ENCODE assay signal across 8 cellular contexts in the genomic region with DNA sequence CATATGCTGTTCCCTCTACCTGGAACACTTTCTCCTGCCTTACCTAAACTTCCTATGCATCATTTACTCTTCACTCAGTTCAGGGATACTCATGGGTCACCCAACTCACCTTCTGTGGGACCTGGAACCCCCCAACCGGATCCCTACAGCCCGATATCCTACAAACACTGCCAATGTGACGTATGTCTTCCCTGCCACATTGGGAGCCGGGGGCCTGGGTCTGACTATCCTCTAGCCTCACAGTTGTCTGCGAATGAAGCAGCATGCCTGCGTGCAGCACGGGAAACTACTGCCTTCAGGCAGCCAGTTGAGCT. TPM values are rescaled to one million over a fixed set of nuclear protein-coding genes. Genes with fewer than 3 reads are reported as not detected.
DNase-seq lines count a peak whose midpoint lies in the region; ATAC-seq and TF ChIP-seq lines count a peak whose summit lies in the region.

No MANE protein-coding gene starts in this region.

- in situ Hi-C loops in mammary epithelial cell (cut with MboI; ENCODE audit: low sequenced_read_pairs in 2 of 2), result no loop called here

- H3K9me3 ChIP-seq in mammary epithelial cell (replicated peaks; ENCODE audit: insufficient read depth, low read length), result no peaks in the 10 kb centered on the region
- no peaks in the 10 kb centered on the region for H3K9me3 ChIP-seq in mononuclear cell (ENCODE audit: low read depth, low read length)
- no peaks in the 10 kb centered on the region for H3K9me3 ChIP-seq in aorta (ENCODE audit: control insufficient read depth, low read length)

- H2AFZ ChIP-seq in mammary epithelial cell (ENCODE audit: low read depth, low read length), result peak overlapping the region; percentile 82

- peaks cover 23% of the 10 kb centered on the region for H3K36me3 Mint-ChIP-seq in stimulated activated naive CD8-positive, alpha-beta T cell treated with anti-CD3 and anti-CD28 coated beads, Interleukin-15, Interleukin-2, amounts not matched to agents 100 ng/mL and 50 ng/mL, for 24 hours (ENCODE audit: low read depth)

- H3K27me3 ChIP-seq in mammary epithelial cell (ENCODE audit: insufficient read depth, low read length), result no peaks in the 10 kb centered on the region
- no peaks in the 10 kb centered on the region for H3K27me3 ChIP-seq in mononuclear cell (ENCODE audit: insufficient read depth, low read length)
- no peaks in the 10 kb centered on the region for H3K27me3 ChIP-seq in aorta (ENCODE audit: control insufficient read depth in 1 of 2, insufficient read depth in 2 of 2, low read length in 1 of 2)

- H4K20me1 ChIP-seq in mammary epithelial cell (ENCODE audit: insufficient read depth, low read length), result no peaks in the 10 kb centered on the region

- H3K79me2 ChIP-seq in mammary epithelial cell (ENCODE audit: insufficient read depth, low read length), result peaks cover 48% of the 10 kb centered on the region

- no peak for ATAC-seq in stimulated activated naive CD8-positive, alpha-beta T cell treated with anti-CD3 and anti-CD28 coated beads, Interleukin-15, Interleukin-2, amounts not matched to agents 100 U/mL and 50 U/mL, for 24 hours
- ATAC-seq in aorta (ENCODE audit: low FRiP score) (no peak), GM18505 (IDR thresholded peaks at IDR 0.05; ENCODE audit: unreplicated experiment) (no peak), HG03175 (IDR thresholded peaks at IDR 0.05; ENCODE audit: unreplicated experiment) (no peak)

- H3K4me1 ChIP-seq in mammary epithelial cell (ENCODE audit: insufficient read depth, low read length) (peaks cover 25% of the 10 kb centered on the region), mononuclear cell (ENCODE audit: insufficient read depth, low read length) (peaks cover 63% of the 10 kb centered on the region), aorta (ENCODE audit: control insufficient read depth in 1 of 2, insufficient read depth in 2 of 2, low read length in 2 of 2) (no peaks in the 10 kb centered on the region)

- peak overlapping the region; percentile 58 to 88 (median 72) for H3K4me3 ChIP-seq in mammary epithelial cell (replicated peaks in 1 of 3; ENCODE audit: insufficient read depth in 1 of 3, low read depth in 2 of 3, low read length in 3 of 3)
- peak overlapping the region; percentile 60 for H3K4me3 ChIP-seq in mononuclear cell (ENCODE audit: low read length)
- H3K4me3 ChIP-seq in aorta (ENCODE audit: low read length in 2 of 2), result peak overlapping the region; percentile 8 to 51

- peak overlapping the region; percentile 63 for H3K9ac ChIP-seq in mammary epithelial cell (ENCODE audit: insufficient read depth, low read length)

- CTCF ChIA-PET in mammary epithelial cell (lab: Charles Lee; ENCODE audit: low non-redundant PET), result no interaction called here

- no peak for DNase-seq in stimulated activated naive CD8-positive, alpha-beta T cell treated with anti-CD3 and anti-CD28 coated beads, Interleukin-15, Interleukin-2, amounts not matched to agents 100 U/mL and 50 U/mL, for 24 hours
- DNase-seq in mammary epithelial cell, result no peak
- no peak for DNase-seq in aorta
- DNase-seq in NCI-H446 treated with DMSO at 0.1 percent for 48 hours (lab: John Stamatoyannopoulos, UW), result no peak

- no peaks in the 10 kb centered on the region for H3K27me3 Mint-ChIP-seq in stimulated activated naive CD8-positive, alpha-beta T cell treated with anti-CD3 and anti-CD28 coated beads, Interleukin-15, Interleukin-2, amounts not matched to agents 100 ng/mL and 50 ng/mL, for 24 hours

- no peaks in the 10 kb centered on the region for H3K9me3 Mint-ChIP-seq in stimulated activated naive CD8-positive, alpha-beta T cell treated with anti-CD3 and anti-CD28 coated beads, Interleukin-15, Interleukin-2, amounts not matched to agents 100 ng/mL and 50 ng/mL, for 24 hours

- H3K27ac ChIP-seq in mammary epithelial cell (ENCODE audit: insufficient read depth, low read depth, low read length), result peak overlapping the region; percentile 19
- peak overlapping the region in 1 of 2 donors; percentile 69 for H3K27ac ChIP-seq in aorta (ENCODE audit: low read depth in 1 of 2, low read length in 2 of 2)

- peak overlapping the region; percentile 90 for H3K4me2 ChIP-seq in mammary epithelial cell (ENCODE audit: insufficient read depth, low read depth, low read length)

- no peak for TF ChIP-seq CTCF in mammary epithelial cell (conservative IDR thresholded peaks at IDR 0.05 in 1 of 2, IDR thresholded peaks at IDR 0.05 in 1 of 2; ENCODE audit: extremely low read depth in 1 of 2, insufficient read depth in 1 of 2, low read depth in 1 of 2, low read length in 2 of 2)

- no peak for TF ChIP-seq POLR2A in GM18505 (IDR thresholded peaks at IDR 0.05; ENCODE audit: borderline replicate concordance, extremely low read depth, insufficient read depth, insufficient read length)

- no TSS peak for BruUV-seq in mammary epithelial cell (replicated peaks; lab: Mats Ljungman, UMichigan)

- H3K36me3 ChIP-seq in mammary epithelial cell (ENCODE audit: insufficient read depth, low read length) (peaks cover 9% of the 10 kb centered on the region), aorta (ENCODE audit: control insufficient read depth in 1 of 2, insufficient read depth in 2 of 2, low read length in 1 of 2) (peaks cover 0 to 5% of the 10 kb centered on the region in 2 donors)

- dilution Hi-C loops in mammary epithelial cell (cut with HindIII; ENCODE audit: low sequenced_read_pairs), result loop anchor here (10.0 kb wide), 1 partner anchor 95 kb away; no protein-coding TSS in a partner anchor

- H3K4me3 Mint-ChIP-seq in stimulated activated naive CD8-positive, alpha-beta T cell treated with anti-CD3 and anti-CD28 coated beads, Interleukin-15, Interleukin-2, amounts not matched to agents 100 ng/mL and 50 ng/mL, for 24 hours, result peak overlapping the region; percentile 97

- peak overlapping the region; percentile 98 for H3K27ac Mint-ChIP-seq in stimulated activated naive CD8-positive, alpha-beta T cell treated with anti-CD3 and anti-CD28 coated beads, Interleukin-15, Interleukin-2, amounts not matched to agents 100 ng/mL and 50 ng/mL, for 24 hours

- peaks cover 67% of the 10 kb centered on the region for H3K4me1 Mint-ChIP-seq in stimulated activated naive CD8-positive, alpha-beta T cell treated with anti-CD3 and anti-CD28 coated beads, Interleukin-15, Interleukin-2, amounts not matched to agents 100 ng/mL and 50 ng/mL, for 24 hours (ENCODE audit: low read depth)

- 3% methylated on average over 7 of the region's 7 CpGs for WGBS in mammary epithelial cell (ENCODE audit: low coverage, missing lambda C conversion rate)
- WGBS in aorta, 2 donors, result 1% methylated on average over 7 of the region's 7 CpGs

- intact Hi-C loops in mammary epithelial cell (cut with micrococcal nuclease) (no loop called here), aorta (cut with DNase I) (loop anchor here in 1 of 2 donors (5.0 to 10.0 kb wide), 2 partner anchors 262 to 1045 kb away; a partner anchor contains a TSS)

RNA-seq across cellular contexts. Expression of a gene that starts 0.4 kb away (rescaled TPM):
- total RNA-seq in mammary epithelial cell, result 10 to 100 TPM; 15.6 to 17.7 TPM
- 34.8 TPM for polyA plus RNA-seq in mammary epithelial cell
- polyA minus RNA-seq in mammary epithelial cell, result 28.7 TPM
- total RNA-seq in mononuclear cell, result 11.1 TPM
- 10 to 100 TPM; 11.9 to 21.4 TPM for total RNA-seq in aorta
- polyA plus RNA-seq in aorta, result 10 to 100 TPM; 17.3 to 41.9 TPM

RNA-seq across cellular contexts. Expression of a gene that starts 0.5 kb away (rescaled TPM):
- total RNA-seq in mammary epithelial cell (10 to 100 TPM; 10.0 to 11.9 TPM), mononuclear cell (10.8 TPM), aorta (10 to 100 TPM in 1 of 2 donors, 1 to 10 TPM in 1; 7.9 to 12.2 TPM)
- polyA plus RNA-seq in mammary epithelial cell (24.4 TPM), aorta (10 to 100 TPM in 1 of 2 donors, 1 to 10 TPM in 1; 6.8 to 14.4 TPM)
- polyA minus RNA-seq in mammary epithelial cell, result 8.0 TPM

RNA-seq across cellular contexts. Expression of a gene that starts 4.6 kb away (rescaled TPM):
- under 1 TPM; 0.33 to 0.52 TPM for total RNA-seq in mammary epithelial cell
- polyA plus RNA-seq in mammary epithelial cell, result 0.33 TPM
- not detected for polyA minus RNA-seq in mammary epithelial cell
- 0.10 TPM for total RNA-seq in mononuclear cell
- total RNA-seq in aorta, result under 1 TPM; 0.68 to 0.96 TPM
- 1 to 10 TPM in 1 of 2 donors, under 1 TPM in 1; 0.13 to 3.5 TPM for polyA plus RNA-seq in aorta

RNA-seq across cellular contexts. Expression of a gene that starts 9.2 kb away (rescaled TPM):
- total RNA-seq in mammary epithelial cell (10 to 100 TPM; 37.6 to 42.8 TPM), mononuclear cell (20.3 TPM), aorta (10 to 100 TPM; 27.8 to 32.9 TPM)
- polyA plus RNA-seq in mammary epithelial cell (33.2 TPM), aorta (10 to 100 TPM; 10.3 to 31.8 TPM)
- polyA minus RNA-seq in mammary epithelial cell, result 30.9 TPM

RNA-seq across cellular contexts. Expression of a gene that starts 9.5 kb away (rescaled TPM):
- total RNA-seq in mammary epithelial cell (10 to 100 TPM in 1 of 2 donors, 1 to 10 TPM in 1; 9.2 to 23.3 TPM), mononuclear cell (44.8 TPM), aorta (10 to 100 TPM; 41.6 to 43.2 TPM)
- polyA plus RNA-seq in mammary epithelial cell (29.2 TPM), aorta (10 to 100 TPM; 33.6 to 42.3 TPM)
- polyA minus RNA-seq in mammary epithelial cell, result 3.3 TPM
